1 cellular context compared by ENCODE assay signal in the genomic region with DNA sequence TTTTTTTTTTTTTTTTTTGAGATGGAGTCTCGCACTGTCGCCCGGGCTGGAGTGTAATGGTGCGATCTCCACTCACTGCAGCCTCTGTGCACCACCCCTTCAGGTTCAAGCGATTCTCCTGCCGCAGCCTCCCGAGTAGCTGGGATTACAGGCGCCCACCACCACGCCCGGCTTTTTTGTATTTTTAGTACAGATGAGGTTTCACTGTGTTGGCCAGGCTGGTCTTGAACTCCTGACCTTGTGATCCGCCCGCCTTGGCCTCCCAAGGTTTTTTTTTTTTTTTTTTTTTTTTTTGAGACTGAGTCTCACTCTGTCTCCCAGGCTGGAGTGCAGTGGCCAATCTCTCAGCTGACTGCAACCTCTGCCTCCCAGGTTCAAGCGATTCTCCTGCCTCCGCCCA.
A peak's percentile ranks its signal among the peaks of the same experiment; 100 is the strongest.
TF ChIP-seq lines count a peak whose summit lies in the region.

No MANE protein-coding gene starts in this region.

TF ChIP-seq in HEK293T, 16 proteins besides CTCF, POLR2A, EP300 and RAD21:
- TF ChIP-seq ZNF384 (IDR thresholded peaks at IDR 0.05), result peak; percentile 63; the same call in 1 of the 2 replicates
TF ChIP-seq in HEK293T: peak in this region for 1; not testable (repeated sequence) for 15.
